ENCODE assay signal across 8 cellular contexts in the genomic region with DNA sequence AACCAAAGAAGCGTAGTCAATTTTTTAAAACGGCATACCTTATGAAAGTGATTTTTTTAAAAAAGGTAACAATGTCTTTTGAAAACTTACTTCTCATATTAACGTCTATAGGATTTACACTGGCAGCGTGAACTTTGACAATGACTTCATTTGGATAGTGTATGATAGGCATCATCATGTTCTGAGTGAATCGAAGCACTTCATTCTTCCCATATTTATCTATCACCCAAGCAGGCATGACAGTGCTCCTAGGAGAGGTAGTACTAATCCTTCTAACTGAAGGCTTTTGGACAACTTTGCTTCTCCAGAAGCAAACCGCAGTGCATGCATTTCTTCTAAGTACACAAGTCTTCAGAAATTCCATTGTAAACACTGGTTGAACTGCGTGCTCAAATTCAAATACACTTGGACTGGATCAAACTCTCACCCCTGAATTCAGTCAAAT. TPM values are rescaled to one million over a fixed set of nuclear protein-coding genes. Genes with fewer than 3 reads are reported as not detected.
DNase-seq lines count a peak whose midpoint lies in the region; ATAC-seq and TF ChIP-seq lines count a peak whose summit lies in the region.

No MANE protein-coding gene starts in this region.

- no peak overlapping the region for H3K23ac ChIP-seq in mesenchymal stem cell (ENCODE audit: low read length in 2 of 2)

- CTCF ChIA-PET in AG04450 (lab: Charles Lee) (no interaction called here), mammary epithelial cell (lab: Charles Lee; ENCODE audit: low non-redundant PET) (no interaction called here)

- no peak overlapping the region for H3K4ac ChIP-seq in mesenchymal stem cell (ENCODE audit: low read depth in 1 of 2, low read length in 2 of 2)

- no peak overlapping the region for H3K14ac ChIP-seq in mesenchymal stem cell (ENCODE audit: low read length in 2 of 2)

- no peaks in the 10 kb centered on the region for H3K9me3 ChIP-seq in AG04450 (ENCODE audit: control insufficient read depth, insufficient read depth, low read length)
- no peaks in the 10 kb centered on the region for H3K9me3 ChIP-seq in mammary epithelial cell (replicated peaks; ENCODE audit: insufficient read depth, low read length)
- no peaks in the 10 kb centered on the region for H3K9me3 ChIP-seq in mesenchymal stem cell (ENCODE audit: control insufficient read depth, low read length)

- 31% methylated on average over 7 of the region's 7 CpGs for WGBS in mammary epithelial cell (ENCODE audit: low coverage, missing lambda C conversion rate)
- 27% methylated on average over 3 of the region's 7 CpGs for WGBS in mesenchymal stem cell
- 28% methylated on average over 7 of the region's 7 CpGs for WGBS in urinary bladder

- in situ Hi-C loops in mammary epithelial cell (cut with MboI; ENCODE audit: low sequenced_read_pairs in 2 of 2), result no loop called here

- peaks cover 18 to 44% (median 35%) of the 10 kb centered on the region in 3 donors for H3K4me1 Mint-ChIP-seq in IgD-negative memory B cell

- no peak overlapping the region for H4K91ac ChIP-seq in mesenchymal stem cell (ENCODE audit: low read length)

- H2BK12ac ChIP-seq in mesenchymal stem cell (ENCODE audit: low read length in 2 of 2), result no peak overlapping the region

- H2BK120ac ChIP-seq in mesenchymal stem cell (ENCODE audit: low read depth, low read length), result no peak overlapping the region

- H3K27ac Mint-ChIP-seq in IgD-negative memory B cell, result peak overlapping the region; percentile 98 to 99 (median 99)

- no peak for TF ChIP-seq CTCF in AG04450 (IDR thresholded peaks at IDR 0.05; ENCODE audit: low read depth, low read length)
- no peak for TF ChIP-seq CTCF in mammary epithelial cell (conservative IDR thresholded peaks at IDR 0.05 in 1 of 2, IDR thresholded peaks at IDR 0.05 in 1 of 2; ENCODE audit: extremely low read depth in 1 of 2, insufficient read depth in 1 of 2, low read depth in 1 of 2, low read length in 2 of 2)

- no peak for DNase-seq in AG04450 (ENCODE audit: low read depth, low spot score)
- DNase-seq in mammary epithelial cell, result no peak
- no peak for DNase-seq in mesenchymal stem cell
- DNase-seq in islet precursor cell, result no peak

- peak overlapping the region; percentile 88 for H3K4me3 ChIP-seq in AG04450 (ENCODE audit: low read depth, low read length)
- peak overlapping the region; percentile 72 to 99 (median 99) for H3K4me3 ChIP-seq in mammary epithelial cell (replicated peaks in 1 of 3; ENCODE audit: insufficient read depth in 1 of 3, low read depth in 2 of 3, low read length in 3 of 3)
- H3K4me3 ChIP-seq in mesenchymal stem cell (ENCODE audit: insufficient read depth in 1 of 2, low read depth in 1 of 2, low read length in 2 of 2), result peak overlapping the region; percentile 67 to 100
- peak overlapping the region; percentile 77 for H3K4me3 ChIP-seq in urinary bladder (ENCODE audit: low read depth, low read length)

- peaks cover 50% of the 10 kb centered on the region for H3K79me2 ChIP-seq in mammary epithelial cell (ENCODE audit: insufficient read depth, low read length)

- ATAC-seq in GM19324 (IDR thresholded peaks at IDR 0.05; ENCODE audit: low FRiP score, unreplicated experiment), result peak; percentile 10
- no peak for ATAC-seq in HG03469 (IDR thresholded peaks at IDR 0.05; ENCODE audit: unreplicated experiment)

- H2BK15ac ChIP-seq in mesenchymal stem cell (ENCODE audit: low read depth, poor library complexity, severe bottlenecking), result no peak overlapping the region

- POLR2A ChIA-PET in AG04450 (lab: Yijun Ruan, JAX), result no interaction called here

- H3K79me1 ChIP-seq in mesenchymal stem cell (replicated peaks; ENCODE audit: low read length, poor library complexity, severe bottlenecking), result peaks cover 7% of the 10 kb centered on the region

- no peaks in the 10 kb centered on the region for H3K27me3 ChIP-seq in AG04450 (ENCODE audit: control insufficient read depth, insufficient read depth, low read length)
- no peaks in the 10 kb centered on the region for H3K27me3 ChIP-seq in mammary epithelial cell (ENCODE audit: insufficient read depth, low read length)
- no peaks in the 10 kb centered on the region for H3K27me3 ChIP-seq in mesenchymal stem cell (ENCODE audit: control insufficient read depth in 1 of 2, insufficient read depth in 1 of 2, low read length in 2 of 2)

- H4K8ac ChIP-seq in mesenchymal stem cell (ENCODE audit: low read length), result peak overlapping the region; percentile 66

- H3K9me3 Mint-ChIP-seq in IgD-negative memory B cell, result peaks cover 0 to 2% (median 2%) of the 10 kb centered on the region in 3 donors

- no peak overlapping the region for H2BK5ac ChIP-seq in mesenchymal stem cell (ENCODE audit: low read depth, low read length, poor library complexity, severe bottlenecking)

- H3K4me1 ChIP-seq in mammary epithelial cell (ENCODE audit: insufficient read depth, low read length), result peaks cover 4% of the 10 kb centered on the region
- no peaks in the 10 kb centered on the region for H3K4me1 ChIP-seq in mesenchymal stem cell (ENCODE audit: control insufficient read depth, insufficient read depth, low read depth, low read length)
- peaks cover 1% of the 10 kb centered on the region for H3K4me1 ChIP-seq in urinary bladder (ENCODE audit: insufficient read depth)

- H3K27me3 Mint-ChIP-seq in IgD-negative memory B cell, result no peaks in the 10 kb centered on the region

- H2AK5ac ChIP-seq in mesenchymal stem cell (ENCODE audit: low read length, severe bottlenecking), result no peak overlapping the region

- dilution Hi-C loops in mammary epithelial cell (cut with HindIII; ENCODE audit: low sequenced_read_pairs), result no loop called here

- H3K27ac ChIP-seq in AG04450 (ENCODE audit: low read depth, low read length), result peak overlapping the region; percentile 52
- H3K27ac ChIP-seq in mammary epithelial cell (ENCODE audit: insufficient read depth, low read depth, low read length), result peak overlapping the region; percentile 93
- peak overlapping the region; percentile 67 for H3K27ac ChIP-seq in mesenchymal stem cell (ENCODE audit: low read length, poor library complexity, severe bottlenecking)
- no peak overlapping the region for H3K27ac ChIP-seq in urinary bladder (ENCODE audit: low read depth)

- H3K36me3 ChIP-seq in mammary epithelial cell (ENCODE audit: insufficient read depth, low read length) (no peaks in the 10 kb centered on the region), mesenchymal stem cell (ENCODE audit: control insufficient read depth in 1 of 2, insufficient read depth in 2 of 2, low read depth in 1 of 2, low read length in 2 of 2) (no peaks in the 10 kb centered on the region), urinary bladder (ENCODE audit: insufficient read depth) (no peaks in the 10 kb centered on the region)

- peak overlapping the region; percentile 94 to 99 (median 97) for H3K4me3 Mint-ChIP-seq in IgD-negative memory B cell

- TSS peak; percentile 91 for BruUV-seq in mammary epithelial cell (replicated peaks; lab: Mats Ljungman, UMichigan)

- H3K9ac ChIP-seq in mammary epithelial cell (ENCODE audit: insufficient read depth, low read length) (peak overlapping the region; percentile 97), mesenchymal stem cell (ENCODE audit: low read length) (peak overlapping the region; percentile 100)

- H2AFZ ChIP-seq in mammary epithelial cell (ENCODE audit: low read depth, low read length) (peak overlapping the region; percentile 100), mesenchymal stem cell (ENCODE audit: low read depth, low read length) (no peak overlapping the region)

- intact Hi-C loops in mammary epithelial cell (cut with micrococcal nuclease), result loop anchor here (1.0 to 2.0 kb wide), 2 partner anchors 122 to 346 kb away; a partner anchor contains a TSS

- no peaks in the 10 kb centered on the region for H4K20me1 ChIP-seq in mammary epithelial cell (ENCODE audit: insufficient read depth, low read length)

- H3K36me3 Mint-ChIP-seq in IgD-negative memory B cell, result no peaks in the 10 kb centered on the region

- H3K4me2 ChIP-seq in mammary epithelial cell (ENCODE audit: insufficient read depth, low read depth, low read length) (peak overlapping the region; percentile 78), mesenchymal stem cell (ENCODE audit: low read length, poor library complexity, severe bottlenecking) (peak overlapping the region; percentile 77)

- H3K18ac ChIP-seq in mesenchymal stem cell (ENCODE audit: low read depth in 1 of 2, low read length in 2 of 2), result no peak overlapping the region

RNA-seq across cellular contexts. Expression of a gene that starts 0.6 kb away (rescaled TPM):
- 7.0 and 9.3 TPM in 2 replicates for polyA plus RNA-seq in AG04450 (2011; rRNA removed)
- 3.7 and 6.6 TPM in 2 replicates for polyA minus RNA-seq in AG04450 (2011; rRNA and poly(A)+ RNA removed)
- 14.2 TPM for polyA plus RNA-seq in IgD-negative memory B cell
- total RNA-seq in mammary epithelial cell, result 1 to 10 TPM; 4.3 to 7.4 TPM
- 8.3 TPM for polyA plus RNA-seq in mammary epithelial cell
- 18.6 TPM for polyA minus RNA-seq in mammary epithelial cell
- 5.4 TPM for polyA plus RNA-seq in mesenchymal stem cell (2013, experiment 1 of 2)
- 5.9 TPM for polyA plus RNA-seq in mesenchymal stem cell (2013, experiment 2 of 2)
- 3.6 TPM for total RNA-seq in urinary bladder
- 4.3 TPM for polyA plus RNA-seq in urinary bladder

RNA-seq across cellular contexts. Expression of a gene that starts 0.7 kb away (rescaled TPM):
- 10.8 and 12.5 TPM in 2 replicates for polyA plus RNA-seq in AG04450 (2011; rRNA removed)
- polyA minus RNA-seq in AG04450 (2011; rRNA and poly(A)+ RNA removed), result 7.7 and 9.8 TPM in 2 replicates
- 78.5 TPM for polyA plus RNA-seq in IgD-negative memory B cell
- total RNA-seq in mammary epithelial cell, result 10 to 100 TPM; 10.8 to 14.9 TPM
- polyA plus RNA-seq in mammary epithelial cell, result 6.7 TPM
- polyA minus RNA-seq in mammary epithelial cell, result 3.4 TPM
- 6.5 TPM for polyA plus RNA-seq in mesenchymal stem cell (2013, experiment 1 of 2)
- polyA plus RNA-seq in mesenchymal stem cell (2013, experiment 2 of 2), result 5.7 TPM
- 21.6 TPM for total RNA-seq in urinary bladder
- polyA plus RNA-seq in urinary bladder, result 7.5 TPM
